ENCODE assay signal across 1 cellular context in the genomic region with DNA sequence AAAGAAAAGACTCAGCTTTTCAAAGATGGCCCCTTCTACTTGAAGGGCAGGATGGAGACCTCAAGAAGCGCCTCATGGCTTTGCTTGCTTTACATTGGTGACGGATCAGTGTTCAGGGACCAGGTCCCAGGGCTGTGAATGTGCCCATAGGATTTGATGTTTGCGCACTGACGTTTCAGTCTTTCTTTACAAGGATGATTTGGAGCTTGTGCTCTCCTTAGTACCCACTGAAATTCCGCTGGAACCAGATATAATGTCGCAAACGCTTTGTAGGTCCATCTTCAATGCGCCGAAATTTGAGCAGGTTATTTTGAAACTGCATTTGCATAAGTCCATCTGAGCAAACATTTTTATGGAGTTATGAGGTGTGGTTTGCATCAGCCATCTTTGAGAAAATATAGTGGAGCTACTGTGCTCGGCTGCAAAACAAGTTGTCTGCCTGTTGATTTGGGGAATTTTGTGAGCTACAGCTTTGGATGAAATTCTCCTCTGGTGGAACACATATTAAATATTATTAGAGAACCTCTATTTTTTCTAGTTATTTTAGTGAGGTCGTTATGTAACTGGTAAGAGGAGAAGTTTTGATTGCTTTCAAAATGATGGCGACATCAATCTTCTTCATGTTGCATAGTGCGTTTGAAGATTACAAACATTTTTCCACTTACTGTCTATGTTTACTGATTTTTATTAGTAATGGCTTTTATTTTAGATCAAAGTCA.
TF ChIP-seq lines count a peak whose summit lies in the region.

No MANE protein-coding gene starts in this region.

TF ChIP-seq in HEK293, 187 proteins besides CTCF, POLR2A, EP300 and RAD21 (continued from another document and continues in another):
- TF ChIP-seq ZBTB44 (tag by site-specific recombination; IDR thresholded peaks at IDR 0.05) = peak; percentile 86
- 0 out of 2 replicates have a peak, but pooled peaks have one; percentile 66 for TF ChIP-seq TCF7L2 (IDR thresholded peaks at IDR 0.05; ENCODE audit: borderline replicate concordance, low read depth, low read length)
- no peak for TF ChIP-seq SALL2 (tag by site-specific recombination; IDR thresholded peaks at IDR 0.05; ENCODE audit: borderline replicate concordance)
- TF ChIP-seq, protein P1, sequence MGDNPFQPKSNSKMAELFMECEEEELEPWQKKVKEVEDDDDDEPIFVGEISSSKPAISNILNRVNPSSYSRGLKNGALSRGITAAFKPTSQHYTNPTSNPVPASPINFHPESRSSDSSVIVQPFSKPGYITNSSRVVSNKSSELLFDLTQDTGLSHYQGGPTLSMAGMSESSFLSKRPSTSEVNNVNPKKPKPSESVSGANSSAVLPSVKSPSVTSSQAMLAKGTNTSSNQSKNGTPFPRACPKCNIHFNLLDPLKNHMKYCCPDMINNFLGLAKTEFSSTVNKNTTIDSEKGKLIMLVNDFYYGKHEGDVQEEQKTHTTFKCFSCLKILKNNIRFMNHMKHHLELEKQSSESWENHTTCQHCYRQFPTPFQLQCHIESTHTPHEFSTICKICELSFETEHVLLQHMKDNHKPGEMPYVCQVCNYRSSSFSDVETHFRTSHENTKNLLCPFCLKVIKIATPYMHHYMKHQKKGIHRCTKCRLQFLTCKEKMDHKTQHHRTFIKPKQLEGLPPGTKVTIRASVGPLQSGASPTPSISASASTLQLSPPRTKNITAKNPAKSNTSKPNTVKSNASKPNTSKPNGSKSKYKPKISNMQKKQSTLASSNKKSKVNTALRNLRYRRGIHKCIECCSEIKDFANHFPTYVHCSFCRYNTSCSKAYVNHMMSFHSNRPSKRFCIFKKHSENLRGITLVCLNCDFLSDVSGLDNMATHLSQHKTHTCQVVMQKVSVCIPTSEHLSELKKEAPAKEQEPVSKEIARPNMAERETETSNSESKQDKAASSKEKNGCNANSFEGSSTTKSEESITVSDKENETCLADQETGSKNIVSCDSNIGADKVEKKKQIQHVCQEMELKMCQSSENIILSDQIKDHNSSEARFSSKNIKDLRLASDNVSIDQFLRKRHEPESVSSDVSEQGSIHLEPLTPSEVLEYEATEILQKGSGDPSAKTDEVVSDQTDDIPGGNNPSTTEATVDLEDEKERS (tag by site-specific recombination; IDR thresholded peaks at IDR 0.05) = no peak
- TF ChIP-seq ZNF148 (tag by site-specific recombination; IDR thresholded peaks at IDR 0.05; ENCODE audit: borderline replicate concordance) = no peak
- TF ChIP-seq ZBTB49 (tag by site-specific recombination; IDR thresholded peaks at IDR 0.05; ENCODE audit: low read depth) = no peak
- TF ChIP-seq ZNF114 (tag by site-specific recombination; IDR thresholded peaks at IDR 0.05) = no peak
- TF ChIP-seq ZNF776 (tag by site-specific recombination; IDR thresholded peaks at IDR 0.05; ENCODE audit: borderline replicate concordance) = no peak
- TF ChIP-seq ZNF335 (tag by site-specific recombination; conservative IDR thresholded peaks at IDR 0.05) = peak; percentile 68
- no peak for TF ChIP-seq ZNF155 (tag by site-specific recombination; IDR thresholded peaks at IDR 0.05)
- TF ChIP-seq ZFP69B (tag by site-specific recombination; IDR thresholded peaks at IDR 0.05) = no peak; the same call in 1 of the 2 replicates
- no peak for TF ChIP-seq ZNF548 (tag by site-specific recombination; IDR thresholded peaks at IDR 0.05)
- no peak; the same call in 1 of the 2 replicates for TF ChIP-seq SP7 (tag by site-specific recombination; IDR thresholded peaks at IDR 0.05)
- TF ChIP-seq SCRT2 (tag by site-specific recombination; IDR thresholded peaks at IDR 0.05) = peak; percentile 98
- no peak for TF ChIP-seq ZNF416 (tag by site-specific recombination; IDR thresholded peaks at IDR 0.05)
- TF ChIP-seq ZNF121 (tag by site-specific recombination; IDR thresholded peaks at IDR 0.05) = no peak
- TF ChIP-seq, protein P2, sequence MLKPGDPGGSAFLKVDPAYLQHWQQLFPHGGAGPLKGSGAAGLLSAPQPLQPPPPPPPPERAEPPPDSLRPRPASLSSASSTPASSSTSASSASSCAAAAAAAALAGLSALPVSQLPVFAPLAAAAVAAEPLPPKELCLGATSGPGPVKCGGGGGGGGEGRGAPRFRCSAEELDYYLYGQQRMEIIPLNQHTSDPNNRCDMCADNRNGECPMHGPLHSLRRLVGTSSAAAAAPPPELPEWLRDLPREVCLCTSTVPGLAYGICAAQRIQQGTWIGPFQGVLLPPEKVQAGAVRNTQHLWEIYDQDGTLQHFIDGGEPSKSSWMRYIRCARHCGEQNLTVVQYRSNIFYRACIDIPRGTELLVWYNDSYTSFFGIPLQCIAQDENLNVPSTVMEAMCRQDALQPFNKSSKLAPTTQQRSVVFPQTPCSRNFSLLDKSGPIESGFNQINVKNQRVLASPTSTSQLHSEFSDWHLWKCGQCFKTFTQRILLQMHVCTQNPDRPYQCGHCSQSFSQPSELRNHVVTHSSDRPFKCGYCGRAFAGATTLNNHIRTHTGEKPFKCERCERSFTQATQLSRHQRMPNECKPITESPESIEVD (tag by site-specific recombination; IDR thresholded peaks at IDR 0.05) = peak; percentile 96
- TF ChIP-seq GFI1B (tag by site-specific recombination; IDR thresholded peaks at IDR 0.05) = no peak
- TF ChIP-seq ZNF214 (tag by site-specific recombination; IDR thresholded peaks at IDR 0.05; ENCODE audit: borderline replicate concordance) = no peak
- TF ChIP-seq ZFP37 (tag by site-specific recombination; IDR thresholded peaks at IDR 0.05) = no peak
- no peak for TF ChIP-seq ZNF768 (tag by site-specific recombination; IDR thresholded peaks at IDR 0.05)
- no peak; the same call in 1 of the 2 replicates for TF ChIP-seq BCL11A (tag by site-specific recombination; IDR thresholded peaks at IDR 0.05; ENCODE audit: low read depth)
- TF ChIP-seq ZNF747 (tag by site-specific recombination; IDR thresholded peaks at IDR 0.05) = no peak
- TF ChIP-seq, protein P3, sequence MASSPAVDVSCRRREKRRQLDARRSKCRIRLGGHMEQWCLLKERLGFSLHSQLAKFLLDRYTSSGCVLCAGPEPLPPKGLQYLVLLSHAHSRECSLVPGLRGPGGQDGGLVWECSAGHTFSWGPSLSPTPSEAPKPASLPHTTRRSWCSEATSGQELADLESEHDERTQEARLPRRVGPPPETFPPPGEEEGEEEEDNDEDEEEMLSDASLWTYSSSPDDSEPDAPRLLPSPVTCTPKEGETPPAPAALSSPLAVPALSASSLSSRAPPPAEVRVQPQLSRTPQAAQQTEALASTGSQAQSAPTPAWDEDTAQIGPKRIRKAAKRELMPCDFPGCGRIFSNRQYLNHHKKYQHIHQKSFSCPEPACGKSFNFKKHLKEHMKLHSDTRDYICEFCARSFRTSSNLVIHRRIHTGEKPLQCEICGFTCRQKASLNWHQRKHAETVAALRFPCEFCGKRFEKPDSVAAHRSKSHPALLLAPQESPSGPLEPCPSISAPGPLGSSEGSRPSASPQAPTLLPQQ (tag by site-specific recombination; IDR thresholded peaks at IDR 0.05) = peak; percentile 20; the same call in 1 of the 2 replicates
- 0 out of 2 replicates have a peak, but pooled peaks have one; percentile 61 for TF ChIP-seq ZNF561 (tag by site-specific recombination; IDR thresholded peaks at IDR 0.05; ENCODE audit: borderline replicate concordance)
- peak; percentile 92 for TF ChIP-seq ZBTB20 (tag by site-specific recombination; IDR thresholded peaks at IDR 0.05)
- TF ChIP-seq ZNF423 (tag by site-specific recombination; IDR thresholded peaks at IDR 0.05) = no peak
- TF ChIP-seq ZNF174 (tag by site-specific recombination; IDR thresholded peaks at IDR 0.05) = no peak
- no peak for TF ChIP-seq SP2 (tag by site-specific recombination; IDR thresholded peaks at IDR 0.05)
- no peak for TF ChIP-seq ZNF354C (tag by site-specific recombination; IDR thresholded peaks at IDR 0.05; ENCODE audit: borderline replicate concordance, low read depth)
- TF ChIP-seq, protein P4, sequence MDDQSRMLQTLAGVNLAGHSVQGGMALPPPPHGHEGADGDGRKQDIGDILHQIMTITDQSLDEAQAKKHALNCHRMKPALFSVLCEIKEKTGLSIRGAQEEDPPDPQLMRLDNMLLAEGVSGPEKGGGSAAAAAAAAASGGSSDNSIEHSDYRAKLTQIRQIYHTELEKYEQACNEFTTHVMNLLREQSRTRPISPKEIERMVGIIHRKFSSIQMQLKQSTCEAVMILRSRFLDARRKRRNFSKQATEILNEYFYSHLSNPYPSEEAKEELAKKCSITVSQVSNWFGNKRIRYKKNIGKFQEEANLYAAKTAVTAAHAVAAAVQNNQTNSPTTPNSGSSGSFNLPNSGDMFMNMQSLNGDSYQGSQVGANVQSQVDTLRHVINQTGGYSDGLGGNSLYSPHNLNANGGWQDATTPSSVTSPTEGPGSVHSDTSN (CRISPR knock-in tag; IDR thresholded peaks at IDR 0.05) = no peak
- TF ChIP-seq KLF7 (tag by site-specific recombination; IDR thresholded peaks at IDR 0.05; ENCODE audit: borderline replicate concordance) = no peak
- TF ChIP-seq ZBTB26 (tag by site-specific recombination; optimal IDR thresholded peaks at IDR 0.05) = no peak
- no peak for TF ChIP-seq ZNF645 (tag by site-specific recombination; IDR thresholded peaks at IDR 0.05)
- no peak for TF ChIP-seq KLF8 (tag by site-specific recombination; IDR thresholded peaks at IDR 0.05)
- peak; percentile 55; the same call in 1 of the 2 replicates for TF ChIP-seq ZSCAN30 (tag by site-specific recombination; IDR thresholded peaks at IDR 0.05)
- TF ChIP-seq ZSCAN23 (tag by site-specific recombination; IDR thresholded peaks at IDR 0.05) = no peak
- TF ChIP-seq WT1 (tag by site-specific recombination; IDR thresholded peaks at IDR 0.05) = no peak; the same call in 1 of the 2 replicates
- peak; percentile 75 for TF ChIP-seq OSR2 (tag by site-specific recombination; IDR thresholded peaks at IDR 0.05)
- no peak; the same call in 1 of the 2 replicates for TF ChIP-seq ZNF2 (tag by site-specific recombination; IDR thresholded peaks at IDR 0.05)
